ENCODE assay signal across 20 cellular contexts in the genomic region with DNA sequence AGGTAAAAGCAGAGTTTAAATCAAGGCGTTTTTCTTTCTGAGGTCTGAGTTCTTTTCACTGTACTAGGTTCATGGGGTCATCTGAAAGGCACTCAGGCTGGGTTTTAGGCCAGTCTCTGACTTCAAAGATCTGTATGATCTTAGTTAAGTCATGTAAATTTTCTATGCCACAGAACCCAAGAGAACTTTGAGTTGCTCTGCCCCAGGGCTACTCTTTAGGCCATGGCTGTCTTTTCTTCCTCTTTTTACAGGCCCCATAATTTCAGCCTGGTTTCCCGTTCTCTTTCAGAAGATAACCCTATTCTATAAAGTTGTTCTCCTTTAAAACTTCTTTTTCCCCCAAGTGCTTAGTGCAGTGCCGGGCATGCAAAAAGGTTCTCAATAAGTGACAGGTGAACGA. TPM values are rescaled to one million over a fixed set of nuclear protein-coding genes. Genes with fewer than 3 reads are reported as not detected.
"Had no signal": no experiment of that assay in that cellular context is flagged by ENCODE, and none has a peak within 500 bp of the region (broad histone marks: within the 10 kb centered on the region; RNA-seq: fewer than 3 reads in every experiment).

No MANE protein-coding gene starts in this region.

- H3K27ac Mint-ChIP-seq: activated naive CD4-positive, alpha-beta T cell treated with anti-CD3 and anti-CD28 coated beads, Interleukin-2, amount 50 U/mL, for 72 hours; activated T-helper 1 cell treated with anti-CD3 and anti-CD28 coated beads, Interleukin-12 subunit alpha, Interleukin-12 subunit beta, Interleukin-2, Interleukin-4 antibody, amounts not matched to agents 30 ng/mL and 10 ng/mL and 1 ng/mL, durations not matched to agents 14 hours and 24 hours and 36 hours; naive thymus-derived CD4-positive, alpha-beta T cell; neural progenitor cell; progenitor cell of endocrine pancreas had no signal

- H3K4me3 ChIP-seq: cardiac muscle cell, dorsolateral prefrontal cortex, mucosa of descending colon, neural progenitor cell, tibial artery had no signal

- DNase-seq: activated CD4-positive, alpha-beta T cell treated with anti-CD3 and anti-CD28 coated beads, Interleukin-2, amount 50 U/mL, for 4 hours; activated CD4-positive, CD25-positive, alpha-beta regulatory T cell treated with anti-CD3 and anti-CD28 coated beads, Interleukin-2, amount 50 U/mL, for 72 hours; activated gamma-delta T cell treated with Interleukin-2 at 50 U/mL for 16 hours; activated T-cell treated with anti-CD3 and anti-CD28 coated beads for 4 hours; dorsolateral prefrontal cortex; mesenchymal stem cell; mucosa of descending colon; naive thymus-derived CD4-positive, alpha-beta T cell; stimulated activated CD4-positive, alpha-beta T cell treated with anti-CD3 and anti-CD28 coated beads, Interleukin-12 subunit alpha, Interleukin-12 subunit beta, amount 100 ng/mL, for 4 hours; stimulated activated CD4-positive, alpha-beta T cell treated with anti-CD3 and anti-CD28 coated beads, Interleukin-1b, Interleukin-23, amount 100 ng/mL, for 48 hours; stimulated activated CD8-positive, alpha-beta memory T cell treated with anti-CD3 and anti-CD28 coated beads, Interleukin-4, amount 100 ng/mL, for 48 hours; stimulated activated naive CD8-positive, alpha-beta T cell treated with anti-CD3 and anti-CD28 coated beads, Interleukin-15, Interleukin-2, amounts not matched to agents 100 U/mL and 50 U/mL, for 24 hours; substantia nigra; T-helper 9 cell; tibial artery had no signal

- H3K27me3 Mint-ChIP-seq: progenitor cell of endocrine pancreas had no signal

- H3K9me3 ChIP-seq: mucosa of descending colon, tibial artery had no signal

- H3K4me2 ChIP-seq: neural progenitor cell had no signal

- H3K36me3 ChIP-seq: cardiac muscle cell, neural progenitor cell, tibial artery had no signal

- H3K9me3 Mint-ChIP-seq: activated naive CD4-positive, alpha-beta T cell treated with anti-CD3 and anti-CD28 coated beads, Interleukin-2, amount 50 U/mL, for 72 hours; activated T-helper 1 cell treated with anti-CD3 and anti-CD28 coated beads, Interleukin-12 subunit alpha, Interleukin-12 subunit beta, Interleukin-2, Interleukin-4 antibody, amounts not matched to agents 30 ng/mL and 10 ng/mL and 1 ng/mL, durations not matched to agents 14 hours and 24 hours and 36 hours; naive thymus-derived CD4-positive, alpha-beta T cell; neural progenitor cell had no signal

- H3K27me3 ChIP-seq: cardiac muscle cell, dorsolateral prefrontal cortex, neural progenitor cell, tibial artery had no signal

- H3K9ac ChIP-seq: neural progenitor cell had no signal

- ATAC-seq: activated naive CD4-positive, alpha-beta T cell treated with anti-CD3 and anti-CD28 coated beads, Interleukin-2, amount 50 U/mL, for 72 hours; mucosa of descending colon; naive thymus-derived CD4-positive, alpha-beta T cell; stimulated activated naive CD8-positive, alpha-beta T cell treated with anti-CD3 and anti-CD28 coated beads, Interleukin-15, Interleukin-2, amounts not matched to agents 100 U/mL and 50 U/mL, for 24 hours had no signal

- H3K36me3 Mint-ChIP-seq: activated naive CD4-positive, alpha-beta T cell treated with anti-CD3 and anti-CD28 coated beads, Interleukin-2, amount 50 U/mL, for 72 hours; neural progenitor cell had no signal

- H3K27ac ChIP-seq: cardiac muscle cell, dorsolateral prefrontal cortex, neural progenitor cell, tibial artery had no signal

- H3K4me3 Mint-ChIP-seq: activated T-helper 1 cell treated with anti-CD3 and anti-CD28 coated beads, Interleukin-12 subunit alpha, Interleukin-12 subunit beta, Interleukin-2, Interleukin-4 antibody, amounts not matched to agents 30 ng/mL and 10 ng/mL and 1 ng/mL, durations not matched to agents 14 hours and 24 hours and 36 hours; naive thymus-derived CD4-positive, alpha-beta T cell; neural progenitor cell had no signal

RNA-seq across cellular contexts. Expression of a gene that starts 33.8 kb away (rescaled TPM):
- polyA plus RNA-seq: cardiac muscle cell had no signal
